ENCODE assay signal across 14 cellular contexts in genomic region chr14:51216602-51217001, GRCh38. TPM values are rescaled to one million over a fixed set of nuclear protein-coding genes. Genes with fewer than 3 reads are reported as not detected.
DNase-seq lines count a peak whose midpoint lies in the region; ATAC-seq and TF ChIP-seq lines count a peak whose summit lies in the region.
"Had no signal": no experiment of that assay in that cellular context is flagged by ENCODE, and none has a peak within 500 bp of the region (broad histone marks: within the 10 kb centered on the region; RNA-seq: fewer than 3 reads in every experiment).

No MANE protein-coding gene starts in this region.

- no peak overlapping the region for H2AFZ ChIP-seq in GM23338
- H2AFZ ChIP-seq in PC-3 (ENCODE audit: low read length), result no peak overlapping the region

- H3K36me3 ChIP-seq in GM23338 (ENCODE audit: insufficient read depth) (no peaks in the 10 kb centered on the region), PC-3 (ENCODE audit: low read depth, low read length) (no peaks in the 10 kb centered on the region)
- H3K36me3 ChIP-seq: HAP-1 had no signal

- H3K4me3 ChIP-seq in GM23338, result no peak overlapping the region
- no peak overlapping the region for H3K4me3 ChIP-seq in PC-3 (ENCODE audit: low read length)
- H3K4me3 ChIP-seq: BLaER1 treated with 17β-estradiol and CSF1 and Interleukin-3, amounts not matched to agents 10 nM and 100 nM; GM12878; HAP-1 had no signal

- H3K27me3 ChIP-seq in GM23338 (ENCODE audit: insufficient read depth) (no peaks in the 10 kb centered on the region), PC-3 (ENCODE audit: low read length) (no peaks in the 10 kb centered on the region)
- H3K27me3 ChIP-seq: BLaER1 treated with 17β-estradiol and CSF1 and Interleukin-3, amounts not matched to agents 10 nM and 100 nM had no signal

- no peaks in the 10 kb centered on the region for H3K79me2 ChIP-seq in GM23338 (replicated peaks; ENCODE audit: insufficient read depth)
- no peaks in the 10 kb centered on the region for H3K79me2 ChIP-seq in PC-3 (ENCODE audit: low read length)

- H3K4me3 Mint-ChIP-seq in GM23338 (no peak overlapping the region), osteocyte (ENCODE audit: unreplicated experiment) (no peak overlapping the region)
- H3K4me3 Mint-ChIP-seq: CD4-positive, CD25-positive, alpha-beta regulatory T cell had no signal

- peaks cover 4% of the 10 kb centered on the region; the same call in 1 of the 3 replicates for H3K9me3 Mint-ChIP-seq in GM23338
- H3K9me3 Mint-ChIP-seq in osteocyte (ENCODE audit: unreplicated experiment), result no peaks in the 10 kb centered on the region

- no peaks in the 10 kb centered on the region for H3K9me2 ChIP-seq in GM23338 (ENCODE audit: insufficient read depth)
- H3K9me2 ChIP-seq in PC-3 (replicated peaks; ENCODE audit: low read length), result no peaks in the 10 kb centered on the region

- no peak overlapping the region for H3K27ac Mint-ChIP-seq in GM23338
- no peak overlapping the region for H3K27ac Mint-ChIP-seq in osteocyte (ENCODE audit: unreplicated experiment)
- H3K27ac Mint-ChIP-seq: CD4-positive, CD25-positive, alpha-beta regulatory T cell had no signal

- no peaks in the 10 kb centered on the region for H3K9me3 ChIP-seq in PC-3 (ENCODE audit: low read length)
- H3K9me3 ChIP-seq: HAP-1 had no signal

- no peaks in the 10 kb centered on the region for H3K4me1 ChIP-seq in GM23338 (ENCODE audit: insufficient read depth)
- H3K4me1 ChIP-seq in PC-3 (ENCODE audit: insufficient read depth, low read length), result no peaks in the 10 kb centered on the region
- H3K4me1 ChIP-seq: BLaER1 treated with 17β-estradiol and CSF1 and Interleukin-3, amounts not matched to agents 10 nM and 100 nM had no signal

- no TSS peak for BruUV-seq in PC-3 (replicated peaks; lab: Mats Ljungman, UMichigan)

- no peaks in the 10 kb centered on the region for H3K4me1 Mint-ChIP-seq in GM23338
- H3K4me1 Mint-ChIP-seq in osteocyte (ENCODE audit: unreplicated experiment), result no peaks in the 10 kb centered on the region
- H3K4me1 Mint-ChIP-seq: CD4-positive, CD25-positive, alpha-beta regulatory T cell had no signal

- H3K27me3 Mint-ChIP-seq in GM23338 (ENCODE audit: insufficient read depth, low read depth, poor library complexity) (no peaks in the 10 kb centered on the region), osteocyte (ENCODE audit: unreplicated experiment) (no peaks in the 10 kb centered on the region)
- H3K27me3 Mint-ChIP-seq: CD4-positive, CD25-positive, alpha-beta regulatory T cell had no signal

- CTCF ChIA-PET in PC-3 (lab: Charles Lee), result interaction anchor here (0.6 to 1.2 kb wide), 8 partner anchors 55 to 297 kb away, joined by 3 to 14 read pairs (median 4); no protein-coding TSS in a partner anchor

- no peak overlapping the region for H3K9ac ChIP-seq in PC-3 (ENCODE audit: low read length)
- H3K9ac ChIP-seq: BLaER1 treated with 17β-estradiol and CSF1 and Interleukin-3, amounts not matched to agents 10 nM and 100 nM had no signal

- ATAC-seq in GM23338, result no peak
- ATAC-seq in PC-3, result peak; percentile 76
- ATAC-seq in HG03469 (IDR thresholded peaks at IDR 0.05; ENCODE audit: unreplicated experiment), result no peak
- ATAC-seq: GM12878, HepG2 had no signal

- H3K36me3 Mint-ChIP-seq in GM23338 (ENCODE audit: low read depth), result peaks cover 2% of the 10 kb centered on the region; the same call in 2 of the 3 replicates
- no peaks in the 10 kb centered on the region for H3K36me3 Mint-ChIP-seq in osteocyte (ENCODE audit: unreplicated experiment)
- H3K36me3 Mint-ChIP-seq: CD4-positive, CD25-positive, alpha-beta regulatory T cell had no signal

- POLR2A ChIA-PET in PC-3 (lab: Charles Lee; ENCODE audit: unreplicated experiment), result interaction anchor here (0.5 kb wide), 1 partner anchor 356 kb away, joined by 7 read pairs; no protein-coding TSS in a partner anchor

- no peak overlapping the region for H3K4me2 ChIP-seq in GM23338
- H3K4me2 ChIP-seq in PC-3 (ENCODE audit: low read length), result no peak overlapping the region
- H3K4me2 ChIP-seq: BLaER1 treated with 17β-estradiol and CSF1 and Interleukin-3, amounts not matched to agents 10 nM and 100 nM had no signal

- H4K20me1 ChIP-seq in GM23338 (replicated peaks; ENCODE audit: insufficient read depth), result no peaks in the 10 kb centered on the region
- H4K20me1 ChIP-seq in PC-3 (ENCODE audit: low read length), result no peaks in the 10 kb centered on the region
- H4K20me1 ChIP-seq: BLaER1 treated with 17β-estradiol and CSF1 and Interleukin-3, amounts not matched to agents 10 nM and 100 nM had no signal

- H3K27ac ChIP-seq in GM23338 (ENCODE audit: low read depth) (peak overlapping the region; percentile 42; the same call in 1 of the 2 replicates), PC-3 (ENCODE audit: low read length) (no peak overlapping the region)
- H3K27ac ChIP-seq: BLaER1 treated with 17β-estradiol and CSF1 and Interleukin-3, amounts not matched to agents 10 nM and 100 nM had no signal

- intact Hi-C loops in PC-3 (cut with micrococcal nuclease), result loop anchor here (1.0 to 5.0 kb wide), 3 partner anchors 121 to 261 kb away; partner anchors contain the start of gene TRIM9

- H3F3A ChIP-seq in GM23338 (replicated peaks; ENCODE audit: low read depth) (no peaks in the 10 kb centered on the region), PC-3 (ENCODE audit: low read length, unreplicated experiment) (no peaks in the 10 kb centered on the region)

- peak; percentile 42 for DNase-seq in NCI-H2029 treated with DMSO at 0.1 percent for 48 hours (lab: John Stamatoyannopoulos, UW)
- DNase-seq in NCI-H2029 (lab: John Stamatoyannopoulos, UW), result no peak
- no peak for DNase-seq in GM23338 (ENCODE audit: low spot score)
- peak; percentile 15 for DNase-seq in PC-3
- DNase-seq in osteocyte (ENCODE audit: extremely low spot score, unreplicated experiment), result no peak
- DNase-seq in NCI-H1436 (lab: John Stamatoyannopoulos, UW), result no peak
- DNase-seq: ACHN; CD4-positive, CD25-positive, alpha-beta regulatory T cell; DMS79 had no signal

- TF ChIP-seq CTCF in GM23338 (conservative IDR thresholded peaks at IDR 0.05; ENCODE audit: low read depth in 2 of 2) (no peak), PC-3 (conservative IDR thresholded peaks at IDR 0.05; ENCODE audit: low read depth, low read length) (peak; percentile 31; the same call in 1 of the 2 replicates), osteocyte (IDR thresholded peaks at IDR 0.05) (peak; percentile 31)

TF ChIP-seq in GM23338, 12 proteins besides CTCF, POLR2A, EP300 and RAD21:
- TF ChIP-seq ZNF462 (CRISPR knock-in tag; IDR thresholded peaks at IDR 0.05), result no peak
TF ChIP-seq in GM23338: peak in this region for 0.

RNA-seq across cellular contexts. Expression of gene TMX1, which starts 23.4 kb away (rescaled TPM):
- total RNA-seq in GM23338 (2014; rRNA removed; shearing (Covaris generic)), result 123 and 126 TPM in 2 replicates
- polyA plus RNA-seq in GM23338 (2016; fragmentation: Nextera tagmentation; extraction: Ambion mirVana), result 49.6 and 61.5 TPM in 2 replicates
- total RNA-seq in PC-3 (2014; rRNA removed), result 56.6 and 61.7 TPM in 2 replicates
- total RNA-seq in osteocyte, result 29.8 and 29.9 TPM in 2 replicates

Comparison
In these comparisons a context has a peak if more than half of its experiments do, and no peak if none do; other contexts are left out.
1. DNase-seq: peak in NCI-H2029 treated with DMSO at 0.1 percent for 48 hours (single experiment) and PC-3 (single experiment); none in NCI-H2029 (single experiment), GM23338 (single experiment), osteocyte (single experiment) and NCI-H1436 (single experiment).
2. CTCF ChIP-seq: peak in PC-3 (single experiment) and osteocyte (single experiment); none in GM23338 (0 of 2).